In the genomic region with DNA sequence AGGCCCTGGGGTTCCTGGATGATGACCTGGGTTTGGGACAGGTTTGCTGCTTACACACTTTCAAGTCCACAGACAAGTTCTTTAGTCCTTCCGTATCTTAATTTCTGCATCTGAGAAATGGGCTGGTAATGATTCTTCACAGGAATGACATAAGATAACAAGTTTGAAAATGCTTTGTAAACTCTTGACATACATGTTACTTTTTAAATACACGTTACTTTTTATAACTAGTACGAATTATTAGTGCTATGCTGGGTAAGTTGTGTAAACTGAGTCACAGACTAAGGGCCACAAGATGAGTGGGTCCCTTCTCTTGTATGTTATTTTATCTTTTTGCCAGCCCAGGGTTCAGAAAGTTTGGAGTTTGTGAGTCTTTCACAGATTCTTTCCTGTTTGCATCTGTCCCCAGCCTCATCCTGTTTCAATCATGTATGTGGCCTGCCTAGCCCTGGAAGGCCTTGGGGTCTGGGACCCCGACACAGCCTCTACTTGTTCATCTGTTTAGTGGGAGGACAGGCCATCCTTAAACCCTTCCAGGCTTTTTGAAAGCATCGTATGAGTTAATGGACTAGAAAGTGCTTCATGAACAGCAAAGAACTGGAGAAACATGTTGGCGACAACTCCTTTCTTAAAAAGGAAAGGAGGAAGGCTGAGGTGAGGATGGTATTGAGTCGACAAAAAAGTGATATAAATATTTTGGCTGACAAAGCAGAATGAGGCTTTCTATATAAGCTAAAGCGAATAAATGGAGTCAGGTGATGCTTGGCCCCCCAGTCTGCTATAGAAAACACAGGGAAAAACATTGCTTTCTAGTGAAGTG, we compare ENCODE assay signal across 10 cellular contexts. TPM values are rescaled to one million over a fixed set of nuclear protein-coding genes. Genes with fewer than 3 reads are reported as not detected.
A peak's percentile ranks its signal among the peaks of the same experiment; 100 is the strongest.
DNase-seq lines count a peak whose midpoint lies in the region; ATAC-seq and TF ChIP-seq lines count a peak whose summit lies in the region.
"Had no signal": no experiment of that assay in that cellular context is flagged by ENCODE, and none has a peak within 500 bp of the region (broad histone marks: within the 10 kb centered on the region; RNA-seq: fewer than 3 reads in every experiment).

No MANE protein-coding gene starts in this region.

- TF ChIP-seq POLR2A in gastroesophageal sphincter (IDR thresholded peaks at IDR 0.05) (no peak), sigmoid colon (IDR thresholded peaks at IDR 0.05) (no peak)

- 61 to 72% methylated on average over 6 to 8 of the region's 8 CpGs for WGBS in gastroesophageal sphincter (ENCODE audit: low coverage in 1 of 2), 2 donors
- 83 to 90% methylated on average over 8 of the region's 8 CpGs for WGBS in sigmoid colon, 2 donors

- DNase-seq in CD8-positive, alpha-beta T cell, result no peak
- DNase-seq in T-cell, result no peak
- DNase-seq in sigmoid colon, result no peak
- no peak for DNase-seq in inferior parietal cortex (ENCODE audit: extremely low spot score)
- DNase-seq: RPMI8226 had no signal

- peaks cover 3% of the 10 kb centered on the region for H3K27me3 Mint-ChIP-seq in CD8-positive, alpha-beta T cell (ENCODE audit: low read depth)
- no peaks in the 10 kb centered on the region for H3K27me3 Mint-ChIP-seq in T-cell

- H3K27ac Mint-ChIP-seq in CD8-positive, alpha-beta T cell, result no peak overlapping the region
- H3K27ac Mint-ChIP-seq in T-cell, result no peak overlapping the region

- H3K4me1 ChIP-seq in CD8-positive, alpha-beta T cell (ENCODE audit: insufficient read depth, low read length), result peaks cover 9% of the 10 kb centered on the region
- peaks cover 0 to 33% (median 5%) of the 10 kb centered on the region in 3 donors for H3K4me1 ChIP-seq in gastroesophageal sphincter
- H3K4me1 ChIP-seq in sigmoid colon, result peaks cover 0 to 38% (median 28%) of the 10 kb centered on the region in 4 donors
- H3K4me1 ChIP-seq: HAP-1 had no signal

- H3K27me3 ChIP-seq in CD8-positive, alpha-beta T cell (ENCODE audit: insufficient read depth, low read length), result no peaks in the 10 kb centered on the region
- H3K27me3 ChIP-seq in gastroesophageal sphincter (no peaks in the 10 kb centered on the region), sigmoid colon (no peaks in the 10 kb centered on the region)

- TF ChIP-seq EP300 in gastroesophageal sphincter (IDR thresholded peaks at IDR 0.05) (no peak), sigmoid colon (IDR thresholded peaks at IDR 0.05) (no peak)

- no peak overlapping the region for H3K27ac ChIP-seq in CD8-positive, alpha-beta T cell (ENCODE audit: low read depth, low read length)
- H3K27ac ChIP-seq in gastroesophageal sphincter (peak overlapping the region in 3 of 4 donors; percentile 9 to 21 (median 15)), sigmoid colon (peak overlapping the region in 3 of 4 donors; percentile 22 to 64 (median 63))

- H3K4me3 Mint-ChIP-seq in CD8-positive, alpha-beta T cell, result peak overlapping the region; percentile 71
- H3K4me3 Mint-ChIP-seq in T-cell, result peak overlapping the region; percentile 39 to 75 (median 71)

- no peak for TF ChIP-seq CTCF in CD8-positive, alpha-beta T cell (IDR thresholded peaks at IDR 0.05)
- TF ChIP-seq CTCF in gastroesophageal sphincter (IDR thresholded peaks at IDR 0.05), result no peak
- no peak for TF ChIP-seq CTCF in sigmoid colon (IDR thresholded peaks at IDR 0.05)

- ATAC-seq in CD8-positive, alpha-beta T cell, result no peak
- no peak for ATAC-seq in T-cell (replicated peaks in 1 of 4)
- no peak for ATAC-seq in gastroesophageal sphincter
- ATAC-seq in GM21526 (IDR thresholded peaks at IDR 0.05; ENCODE audit: low FRiP score, unreplicated experiment), result no peak
- no peak for ATAC-seq in HG03520 (IDR thresholded peaks at IDR 0.05; ENCODE audit: unreplicated experiment)
- no peak for ATAC-seq in GM21786 (IDR thresholded peaks at IDR 0.05; ENCODE audit: unreplicated experiment)

- no peaks in the 10 kb centered on the region for H3K36me3 Mint-ChIP-seq in CD8-positive, alpha-beta T cell
- no peaks in the 10 kb centered on the region for H3K36me3 Mint-ChIP-seq in T-cell

- H3K9me3 Mint-ChIP-seq in CD8-positive, alpha-beta T cell, result peaks cover 2% of the 10 kb centered on the region
- H3K9me3 Mint-ChIP-seq in T-cell, result peaks cover 0 to 3% (median 0%) of the 10 kb centered on the region in 3 donors

- H3K36me3 ChIP-seq in CD8-positive, alpha-beta T cell (ENCODE audit: insufficient read depth, low read length), result no peaks in the 10 kb centered on the region
- H3K36me3 ChIP-seq in gastroesophageal sphincter, result no peaks in the 10 kb centered on the region
- no peaks in the 10 kb centered on the region for H3K36me3 ChIP-seq in sigmoid colon

- peaks cover 20% of the 10 kb centered on the region for H3K4me1 Mint-ChIP-seq in CD8-positive, alpha-beta T cell (ENCODE audit: low read depth)
- peaks cover 11 to 21% (median 20%) of the 10 kb centered on the region in 3 donors for H3K4me1 Mint-ChIP-seq in T-cell

- intact Hi-C loops in CD8-positive, alpha-beta T cell (cut with DNase I, micrococcal nuclease), result no loop called here
- intact Hi-C loops in sigmoid colon (cut with DNase I), result no loop called here

- POLR2A ChIA-PET in CD8-positive, alpha-beta T cell (lab: Charles Lee), result no interaction called here
- POLR2A ChIA-PET in T-cell (lab: Charles Lee), result no interaction called here

- CTCF ChIA-PET in CD8-positive, alpha-beta T cell (lab: Charles Lee), result no interaction called here
- CTCF ChIA-PET in T-cell (lab: Charles Lee), result no interaction called here

- H3K9me3 ChIP-seq in CD8-positive, alpha-beta T cell (ENCODE audit: low read length), result no peaks in the 10 kb centered on the region
- H3K9me3 ChIP-seq in gastroesophageal sphincter (peaks cover 0 to 3% (median 0%) of the 10 kb centered on the region in 3 donors), sigmoid colon (peaks cover 0 to under 1% (median 0%) of the 10 kb centered on the region in 4 donors)
- H3K9me3 ChIP-seq: HAP-1 had no signal

- H3K4me3 ChIP-seq in CD8-positive, alpha-beta T cell (ENCODE audit: low read depth, low read length), result peak overlapping the region; percentile 42
- H3K4me3 ChIP-seq in gastroesophageal sphincter (no peak overlapping the region), sigmoid colon (peak overlapping the region in 2 of 4 donors; percentile 37 to 44)
- H3K4me3 ChIP-seq: HAP-1 had no signal

RNA-seq across cellular contexts. Expression of gene ZNF618, which starts 9.3 kb away (rescaled TPM):
- 1 to 10 TPM in 1 of 2 experiments, under 1 TPM in 1; 0.67 to 1.1 TPM for total RNA-seq in CD8-positive, alpha-beta T cell
- total RNA-seq in T-cell, result 1 to 10 TPM in 3 of 5 donors, under 1 TPM in 2; 0.73 to 3.0 (median 1.4) TPM
- 1 to 10 TPM; 2.1 to 6.2 (median 4.1) TPM for total RNA-seq in gastroesophageal sphincter
- total RNA-seq in sigmoid colon, result 1 to 10 TPM; 2.0 to 8.0 (median 2.6) TPM
- polyA plus RNA-seq in sigmoid colon, result 1 to 10 TPM in 2 of 3 donors, under 1 TPM in 1; 0.92 to 2.3 (median 1.2) TPM
